In the genomic region with DNA sequence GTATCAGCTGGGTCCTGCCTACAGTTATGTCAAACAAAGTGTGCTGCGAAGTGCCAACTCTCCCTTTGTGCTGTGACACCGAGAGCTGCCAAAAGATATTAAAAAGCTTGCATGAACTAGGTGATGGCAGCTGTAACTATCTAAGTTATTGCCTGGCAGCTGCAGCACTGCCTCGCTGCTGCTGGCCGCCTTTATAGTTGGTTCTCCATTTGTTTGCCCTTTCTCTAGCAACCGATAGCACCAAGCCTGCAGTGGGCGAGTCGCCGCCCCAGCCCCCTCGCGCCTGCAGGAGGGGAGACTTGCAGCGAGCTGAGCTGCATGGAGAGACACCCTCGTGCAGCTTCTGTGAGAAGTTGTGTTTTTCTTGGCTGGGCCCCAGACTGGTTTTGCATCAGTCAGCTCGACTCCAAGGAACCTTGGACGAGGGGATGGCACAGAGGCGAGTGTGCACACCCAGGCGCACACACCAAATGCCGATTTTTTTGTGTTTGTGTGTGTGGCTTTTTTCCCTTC, we compare ENCODE assay signal across 1 cellular context.
TF ChIP-seq lines count a peak whose summit lies in the region.

No MANE protein-coding gene starts in this region.

TF ChIP-seq in A549, 52 proteins besides CTCF, POLR2A, EP300 and RAD21 (continued from another document):
- TF ChIP-seq RARB (CRISPR knock-in tag; IDR thresholded peaks at IDR 0.05): no peak
- no peak for TF ChIP-seq GATA3 (IDR thresholded peaks at IDR 0.05; ENCODE audit: borderline replicate concordance)
- no peak for TF ChIP-seq HOXA7 (CRISPR knock-in tag; IDR thresholded peaks at IDR 0.05)
- no peak for TF ChIP-seq ZNF302 (CRISPR knock-in tag; IDR thresholded peaks at IDR 0.05)
- TF ChIP-seq USF2 (IDR thresholded peaks at IDR 0.05): no peak
- TF ChIP-seq KDM5A (IDR thresholded peaks at IDR 0.05): no peak
- TF ChIP-seq TP53 (CRISPR knock-in tag; IDR thresholded peaks at IDR 0.05): no peak
